ENCODE assay signal across 9 cellular contexts in genomic region chr4:80201326-80202151, GRCh38. TPM values are rescaled to one million over a fixed set of nuclear protein-coding genes. Genes with fewer than 3 reads are reported as not detected.
DNase-seq lines count a peak whose midpoint lies in the region; ATAC-seq, FAIRE-seq and TF ChIP-seq lines count a peak whose summit lies in the region.
"Had no signal": no experiment of that assay in that cellular context is flagged by ENCODE, and none has a peak within 500 bp of the region (broad histone marks: within the 10 kb centered on the region; RNA-seq: fewer than 3 reads in every experiment).

No MANE protein-coding gene starts in this region.

- no peaks in the 10 kb centered on the region for H3K27me3 ChIP-seq in SK-N-SH (ENCODE audit: insufficient read depth)

- TF ChIP-seq RAD21 in SK-N-SH (IDR thresholded peaks at IDR 0.05; ENCODE audit: low read length), result no peak

- no peaks in the 10 kb centered on the region for H4K20me1 ChIP-seq in SK-N-SH (ENCODE audit: insufficient read depth)

- no peak overlapping the region for H2AFZ ChIP-seq in SK-N-SH (ENCODE audit: low read depth)

- H3K9me3 ChIP-seq in SK-N-SH, result no peaks in the 10 kb centered on the region

- H3K27ac ChIP-seq in SK-N-SH (ENCODE audit: low read depth in 2 of 2, low read length in 1 of 2), result no peak overlapping the region
- H3K27ac ChIP-seq: VCaP had no signal

- no peaks in the 10 kb centered on the region for H3K9me2 ChIP-seq in SK-N-SH

- no peak for TF ChIP-seq EP300 in SK-N-SH (IDR thresholded peaks at IDR 0.05; ENCODE audit: borderline replicate concordance in 1 of 2, low read depth in 1 of 2, low read length in 1 of 2)

- no peak overlapping the region for H3K9ac ChIP-seq in SK-N-SH

- no peak overlapping the region for H3K4me2 ChIP-seq in SK-N-SH

- H3K4me1 ChIP-seq in SK-N-SH (ENCODE audit: control insufficient read depth in 1 of 2, insufficient read depth in 2 of 2, low read depth in 1 of 2, low read length in 1 of 2), result peaks cover 0 to 19% of the 10 kb centered on the region in 2 experiments; a peak in 2 of 4 replicates

- ATAC-seq in HG02938 (IDR thresholded peaks at IDR 0.05; ENCODE audit: unreplicated experiment), result peak; percentile 9

- peak; percentile 39 for FAIRE-seq in GM18507 (lab: Jason Lieb, UNC)

- H3K4me3 ChIP-seq in astrocyte of the cerebellum (ENCODE audit: low read depth, low read length) (peak overlapping the region; percentile 50), SK-N-SH (ENCODE audit: low read depth in 2 of 2, low read length in 1 of 2) (no peak overlapping the region)

- H3K36me3 ChIP-seq in SK-N-SH (replicated peaks in 1 of 2; ENCODE audit: control insufficient read depth in 1 of 2, insufficient read depth in 2 of 2, low read length in 1 of 2), result peaks cover 0 to 3% of the 10 kb centered on the region in 2 experiments

- no peak for TF ChIP-seq CTCF in astrocyte of the cerebellum (IDR thresholded peaks at IDR 0.05; ENCODE audit: low read depth, low read length, missing control alignments)
- TF ChIP-seq CTCF in SK-N-SH (IDR thresholded peaks at IDR 0.05), result no peak

- in situ Hi-C loops in astrocyte of the cerebellum (cut with HindIII; ENCODE audit: low sequenced_read_pairs), result no loop called here

- H3K79me2 ChIP-seq in SK-N-SH (ENCODE audit: insufficient read depth), result peaks cover 5% of the 10 kb centered on the region; the same call in 1 of the 2 replicates

- WGBS in SK-N-SH (ENCODE audit: low lambda C conversion rate), result 95% methylated on average over 40 of the region's 42 CpGs

- CTCF ChIA-PET in SK-N-SH (lab: Yijun Ruan, JAX), result interaction anchor here (1.0 to 1.2 kb wide), 2 partner anchors 10 to 14 kb away, joined by 3 read pairs; no protein-coding TSS in a partner anchor

- POLR2A ChIA-PET in SK-N-SH (lab: Yijun Ruan, JAX), result no interaction called here

- H3F3A ChIP-seq in SK-N-SH (replicated peaks; ENCODE audit: insufficient read depth), result no peaks in the 10 kb centered on the region

- DNase-seq in GM18507 (ENCODE audit: extremely low spot score, insufficient read length, low read depth), result no peak
- DNase-seq in SW480 (ENCODE audit: low spot score), result peak; percentile 22
- DNase-seq in astrocyte of the cerebellum (ENCODE audit: low read depth), result no peak
- DNase-seq in inferior parietal cortex (ENCODE audit: extremely low spot score), result peak; percentile 9
- peak; percentile 30 to 50 for DNase-seq in stimulated activated CD4-positive, alpha-beta T cell treated with anti-CD3 and anti-CD28 coated beads, Interleukin-4, amount 100 ng/mL, for 48 hours (ENCODE audit: low read depth in 2 of 2)
- no peak for DNase-seq in SK-N-SH
- no peak for DNase-seq in NCI-H226

TF ChIP-seq in SK-N-SH, 30 proteins besides CTCF, POLR2A, EP300 and RAD21:
- no peak for TF ChIP-seq RXRA (IDR thresholded peaks at IDR 0.05; ENCODE audit: borderline replicate concordance, low read depth)
- TF ChIP-seq FOXM1 (IDR thresholded peaks at IDR 0.05; ENCODE audit: low read depth), result no peak
- TF ChIP-seq SMC3 (IDR thresholded peaks at IDR 0.05; ENCODE audit: low read depth, low read length), result no peak
- no peak for TF ChIP-seq MEF2A (IDR thresholded peaks at IDR 0.05; ENCODE audit: borderline replicate concordance, low read depth)
- TF ChIP-seq CHD2 (IDR thresholded peaks at IDR 0.05; ENCODE audit: low read length, partially characterized antibody), result no peak
- TF ChIP-seq IRF3 (IDR thresholded peaks at IDR 0.05; ENCODE audit: low read depth, low read length), result no peak

RNA-seq across cellular contexts. Expression of gene PRDM8, which starts 4.2 kb away (rescaled TPM):
- polyA plus RNA-seq in SK-N-SH (2012; rRNA removed), result 3.5 and 3.7 TPM in 2 replicates
- 2.3 and 2.6 TPM in 2 replicates for polyA plus RNA-seq in SK-N-SH (2012; cell fraction: cytosol; rRNA removed)
- polyA plus RNA-seq in SK-N-SH (2012; cell fraction: nucleus; rRNA removed), result 10.2 and 11.7 TPM in 2 replicates

Comparison
In these comparisons a context has a peak if more than half of its experiments do, and no peak if none do; other contexts are left out.
1. DNase-seq: peak in SW480 (single experiment), inferior parietal cortex (single experiment) and stimulated activated CD4-positive, alpha-beta T cell treated with anti-CD3 and anti-CD28 coated beads, Interleukin-4, amount 100 ng/mL, for 48 hours (2 of 2); none in GM18507 (single experiment), astrocyte of the cerebellum (single experiment), SK-N-SH (single experiment) and NCI-H226 (single experiment).